Comparison of ENCODE assay signal across 8 cellular contexts in the genomic region with DNA sequence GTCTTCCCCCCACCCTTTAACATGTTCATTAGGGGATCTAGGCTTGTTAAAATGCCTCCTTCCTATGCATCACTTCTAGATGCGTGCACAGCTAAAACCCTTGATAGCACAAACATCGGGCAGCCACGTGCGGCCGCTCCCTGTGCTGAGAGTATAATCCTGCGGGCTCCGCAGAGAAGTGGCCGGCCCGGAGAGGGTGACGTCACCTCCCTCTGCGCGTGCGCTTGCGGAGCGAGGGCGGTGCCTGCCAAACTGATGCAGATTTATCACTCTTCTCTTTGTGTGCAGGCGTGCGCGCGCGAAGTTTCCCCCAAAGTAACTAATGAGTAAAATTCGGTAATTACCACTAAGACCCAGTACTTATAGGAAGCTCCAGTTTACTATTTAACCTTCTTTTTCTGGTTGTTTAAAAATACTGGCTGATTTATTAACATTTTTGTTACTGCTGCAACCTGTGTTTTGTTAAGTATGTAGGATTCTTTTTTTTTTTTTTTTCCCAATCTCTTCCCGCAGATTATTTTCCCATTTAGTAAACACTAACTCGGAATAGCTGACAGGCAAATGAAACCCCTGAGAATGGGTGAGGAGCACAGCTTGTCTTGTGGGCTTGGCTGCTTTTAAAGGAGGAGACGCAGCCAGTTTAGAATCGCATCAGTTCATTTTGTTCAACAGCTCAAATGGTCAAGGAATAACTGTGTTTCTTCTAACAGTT.
A peak's percentile ranks its signal among the peaks of the same experiment; 100 is the strongest.
DNase-seq lines count a peak whose midpoint lies in the region; ATAC-seq and TF ChIP-seq lines count a peak whose summit lies in the region.

No MANE protein-coding gene starts in this region.

- WGBS in stomach, 5 donors: 2 to 5% (median 4%) methylated on average over 26 of the region's 26 CpGs

- H4K20me1 ChIP-seq in PC-9 (ENCODE audit: insufficient read depth) (no peaks in the 10 kb centered on the region), neural cell (ENCODE audit: insufficient read depth) (no peaks in the 10 kb centered on the region)

- H3F3A ChIP-seq in PC-9 (ENCODE audit: insufficient read depth, low read depth): peaks cover 46% of the 10 kb centered on the region
- H3F3A ChIP-seq in neural cell (ENCODE audit: insufficient read depth, low read length, poor library complexity, severe bottlenecking): no peaks in the 10 kb centered on the region

- no peak for TF ChIP-seq EP300 in neural cell (conservative IDR thresholded peaks at IDR 0.05; ENCODE audit: poor library complexity, severe bottlenecking)
- TF ChIP-seq EP300 in stomach (IDR thresholded peaks at IDR 0.05): no peak

- TF ChIP-seq CTCF in PC-9 (conservative IDR thresholded peaks at IDR 0.05) (no peak), fibroblast of mammary gland (conservative IDR thresholded peaks at IDR 0.05; ENCODE audit: control insufficient read depth, insufficient read depth, low read depth, low read length) (no peak), neural cell (IDR thresholded peaks at IDR 0.05; ENCODE audit: poor library complexity, severe bottlenecking) (no peak), stomach (IDR thresholded peaks at IDR 0.05) (no peak)

- peak; percentile 83 for ATAC-seq in GM21576 (IDR thresholded peaks at IDR 0.05; ENCODE audit: unreplicated experiment)

- H3K9me2 ChIP-seq in PC-9 (ENCODE audit: insufficient read depth) (no peaks in the 10 kb centered on the region), neural cell (ENCODE audit: insufficient read depth, low read length) (no peaks in the 10 kb centered on the region)

- peaks cover 62% of the 10 kb centered on the region for H3K4me1 ChIP-seq in PC-9 (replicated peaks; ENCODE audit: insufficient read depth)
- peaks cover 23 to 74% (median 45%) of the 10 kb centered on the region in 4 donors for H3K4me1 ChIP-seq in stomach

- POLR2A ChIA-PET in PC-9 (lab: Charles Lee; ENCODE audit: unreplicated experiment): interaction anchor here (0.6 to 2.8 kb wide), 14 partner anchors 16 to 232 kb away, joined by 3 to 28 read pairs (median 6); no protein-coding TSS in a partner anchor

- H3K79me2 ChIP-seq in PC-9 (ENCODE audit: low read depth) (peaks cover 91% of the 10 kb centered on the region), neural cell (replicated peaks; ENCODE audit: insufficient read depth, low read length) (peaks cover 99% of the 10 kb centered on the region)

- H3K27ac ChIP-seq in PC-9: peak overlapping the region; percentile 88
- H3K27ac ChIP-seq in neural cell (ENCODE audit: low read length): peak overlapping the region; percentile 83
- H3K27ac ChIP-seq in stomach: peak overlapping the region in 4 of 5 donors; percentile 36 to 69 (median 48)

- intact Hi-C loops in PC-9 (cut with micrococcal nuclease; ENCODE audit: unreplicated experiment): loop anchor here (1.0 kb wide), 2 partner anchors 79 to 99 kb away; no protein-coding TSS in a partner anchor
- intact Hi-C loops in stomach (cut with DNase I; ENCODE audit: low total_unique reads): loop anchor here (10.0 kb wide), 1 partner anchor 110 kb away; no protein-coding TSS in a partner anchor

- no peaks in the 10 kb centered on the region for H3K36me3 ChIP-seq in PC-9 (ENCODE audit: low read depth)
- H3K36me3 ChIP-seq in neural cell (ENCODE audit: insufficient read depth, low read length): no peaks in the 10 kb centered on the region
- no peaks in the 10 kb centered on the region for H3K36me3 ChIP-seq in stomach

- TF ChIP-seq RAD21 in neural cell (conservative IDR thresholded peaks at IDR 0.05): peak; percentile 29

- CTCF ChIA-PET in PC-9 (lab: Charles Lee): interaction anchor here (0.6 kb wide), 1 partner anchor 36 kb away, joined by 3 read pairs; no protein-coding TSS in a partner anchor

- peak overlapping the region; percentile 90 for H3K4me2 ChIP-seq in PC-9
- peak overlapping the region; percentile 85 for H3K4me2 ChIP-seq in neural cell (ENCODE audit: low read length)

- H3K27me3 ChIP-seq in PC-9 (ENCODE audit: insufficient read depth, low read depth) (no peaks in the 10 kb centered on the region), neural cell (ENCODE audit: insufficient read depth, low read depth, low read length) (no peaks in the 10 kb centered on the region), stomach (no peaks in the 10 kb centered on the region)

- peak overlapping the region; percentile 70 for H3K9ac ChIP-seq in neural cell (ENCODE audit: low read length)

- H3K9me3 ChIP-seq in PC-9 (ENCODE audit: insufficient read depth, low read depth) (no peaks in the 10 kb centered on the region), neural cell (ENCODE audit: low read length) (no peaks in the 10 kb centered on the region), stomach (no peaks in the 10 kb centered on the region)

- TF ChIP-seq POLR2A in stomach (IDR thresholded peaks at IDR 0.05): no peak

- DNase-seq in DMS79 (lab: John Stamatoyannopoulos, UW) (peak; percentile 78), HuH-7 (ENCODE audit: low spot score) (peak; percentile 71), PC-9 (peak; percentile 90 to 99), fibroblast of mammary gland (ENCODE audit: low read depth) (peak; percentile 94), stomach (peak; percentile 92)
- peak; percentile 23 to 25 for DNase-seq in activated T-helper 1 cell treated with anti-CD3 and anti-CD28 coated beads, Interleukin-2, amount 50 U/mL, for 16 hours (ENCODE audit: low read depth in 1 of 2, low spot score in 1 of 2)

- TSS peak; percentile 39 for BruUV-seq in PC-9 (replicated peaks; lab: Mats Ljungman, UMichigan)

- H2AFZ ChIP-seq in PC-9 (no peak overlapping the region; the same call in 1 of the 2 replicates), neural cell (ENCODE audit: low read depth, low read length) (peak overlapping the region; percentile 1)

- peak overlapping the region; percentile 52 for H3K4me3 ChIP-seq in PC-9
- H3K4me3 ChIP-seq in fibroblast of mammary gland (ENCODE audit: control insufficient read depth, low read depth, low read length): peak overlapping the region; percentile 17
- peak overlapping the region; percentile 60 for H3K4me3 ChIP-seq in neural cell (ENCODE audit: low read length)
- peak overlapping the region; percentile 1 to 21 (median 16) for H3K4me3 ChIP-seq in stomach

TF ChIP-seq in neural cell, 6 proteins besides CTCF, POLR2A, EP300 and RAD21:
- TF ChIP-seq EZH2 (IDR thresholded peaks at IDR 0.05; ENCODE audit: borderline replicate concordance, insufficient read depth, low read length, poor library complexity, severe bottlenecking): no peak
- TF ChIP-seq, protein P1, sequence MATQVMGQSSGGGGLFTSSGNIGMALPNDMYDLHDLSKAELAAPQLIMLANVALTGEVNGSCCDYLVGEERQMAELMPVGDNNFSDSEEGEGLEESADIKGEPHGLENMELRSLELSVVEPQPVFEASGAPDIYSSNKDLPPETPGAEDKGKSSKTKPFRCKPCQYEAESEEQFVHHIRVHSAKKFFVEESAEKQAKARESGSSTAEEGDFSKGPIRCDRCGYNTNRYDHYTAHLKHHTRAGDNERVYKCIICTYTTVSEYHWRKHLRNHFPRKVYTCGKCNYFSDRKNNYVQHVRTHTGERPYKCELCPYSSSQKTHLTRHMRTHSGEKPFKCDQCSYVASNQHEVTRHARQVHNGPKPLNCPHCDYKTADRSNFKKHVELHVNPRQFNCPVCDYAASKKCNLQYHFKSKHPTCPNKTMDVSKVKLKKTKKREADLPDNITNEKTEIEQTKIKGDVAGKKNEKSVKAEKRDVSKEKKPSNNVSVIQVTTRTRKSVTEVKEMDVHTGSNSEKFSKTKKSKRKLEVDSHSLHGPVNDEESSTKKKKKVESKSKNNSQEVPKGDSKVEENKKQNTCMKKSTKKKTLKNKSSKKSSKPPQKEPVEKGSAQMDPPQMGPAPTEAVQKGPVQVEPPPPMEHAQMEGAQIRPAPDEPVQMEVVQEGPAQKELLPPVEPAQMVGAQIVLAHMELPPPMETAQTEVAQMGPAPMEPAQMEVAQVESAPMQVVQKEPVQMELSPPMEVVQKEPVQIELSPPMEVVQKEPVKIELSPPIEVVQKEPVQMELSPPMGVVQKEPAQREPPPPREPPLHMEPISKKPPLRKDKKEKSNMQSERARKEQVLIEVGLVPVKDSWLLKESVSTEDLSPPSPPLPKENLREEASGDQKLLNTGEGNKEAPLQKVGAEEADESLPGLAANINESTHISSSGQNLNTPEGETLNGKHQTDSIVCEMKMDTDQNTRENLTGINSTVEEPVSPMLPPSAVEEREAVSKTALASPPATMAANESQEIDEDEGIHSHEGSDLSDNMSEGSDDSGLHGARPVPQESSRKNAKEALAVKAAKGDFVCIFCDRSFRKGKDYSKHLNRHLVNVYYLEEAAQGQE (IDR thresholded peaks at IDR 0.05; ENCODE audit: borderline replicate concordance): peak; percentile 86
- TF ChIP-seq TAF1 (IDR thresholded peaks at IDR 0.05; ENCODE audit: low read depth): peak; percentile 52
- TF ChIP-seq MXI1 (conservative IDR thresholded peaks at IDR 0.05; ENCODE audit: poor library complexity, severe bottlenecking): peak; percentile 91
- peak; percentile 51 for TF ChIP-seq SMC3 (conservative IDR thresholded peaks at IDR 0.05; ENCODE audit: poor library complexity)
- peak; percentile 92 for TF ChIP-seq POLR2AphosphoS5 (IDR thresholded peaks at IDR 0.05)

Comparison
In these comparisons a context has a peak if more than half of its experiments do, and no peak if none do; other contexts are left out.
1. Peak in every context shown above with its lines: DNase-seq, ATAC-seq, H3K4me3 ChIP-seq and H3K27ac ChIP-seq.
2. DNase-seq: peak in every context shown above with its lines; median percentile 94 in PC-9; 94 in fibroblast of mammary gland; 92 in stomach; 78 in DMS79; 71 in HuH-7; 24 in activated T-helper 1 cell treated with anti-CD3 and anti-CD28 coated beads, Interleukin-2, amount 50 U/mL, for 16 hours.